In genomic region chr3:107620534-107620933, GRCh38 we compare ENCODE assay signal across 26 cellular contexts.
DNase-seq lines count a peak whose midpoint lies in the region; ATAC-seq and TF ChIP-seq lines count a peak whose summit lies in the region.
"Had no signal": no experiment of that assay in that cellular context is flagged by ENCODE, and none has a peak within 500 bp of the region (broad histone marks: within the 10 kb centered on the region; RNA-seq: fewer than 3 reads in every experiment).

No MANE protein-coding gene starts in this region.

- no peak overlapping the region for H3K4me3 ChIP-seq in GM23338
- H3K4me3 ChIP-seq in Loucy (ENCODE audit: low read length, poor library complexity, severe bottlenecking) = no peak overlapping the region
- no peak overlapping the region for H3K4me3 ChIP-seq in brain microvascular endothelial cell (ENCODE audit: low read depth, low read length)
- H3K4me3 ChIP-seq in naive thymus-derived CD4-positive, alpha-beta T cell (ENCODE audit: low read length) = no peak overlapping the region
- H3K4me3 ChIP-seq: BLaER1 treated with 17β-estradiol and CSF1 and Interleukin-3, amounts not matched to agents 10 nM and 100 nM; gastrocnemius medialis; Peyer's patch; stomach; tibial nerve had no signal

- H3K27me3 Mint-ChIP-seq in GM23338 (ENCODE audit: insufficient read depth, low read depth, poor library complexity) (no peaks in the 10 kb centered on the region), progenitor cell of endocrine pancreas (no peaks in the 10 kb centered on the region)
- no peaks in the 10 kb centered on the region for H3K27me3 Mint-ChIP-seq in naive thymus-derived CD4-positive, alpha-beta T cell
- H3K27me3 Mint-ChIP-seq: activated naive CD4-positive, alpha-beta T cell treated with anti-CD3 and anti-CD28 coated beads, Interleukin-2, amount 50 U/mL, for 24 hours; memory B cell had no signal

- TF ChIP-seq CTCF in GM23338 (conservative IDR thresholded peaks at IDR 0.05; ENCODE audit: low read depth in 2 of 2) (no peak), Loucy (conservative IDR thresholded peaks at IDR 0.05; ENCODE audit: low read length) (no peak), brain microvascular endothelial cell (IDR thresholded peaks at IDR 0.05; ENCODE audit: low read depth, low read length, missing control alignments) (peak; percentile 8), progenitor cell of endocrine pancreas (IDR thresholded peaks at IDR 0.05; ENCODE audit: unreplicated experiment) (no peak)

- H3K4me1 Mint-ChIP-seq in GM23338 (peaks cover 37% of the 10 kb centered on the region), progenitor cell of endocrine pancreas (ENCODE audit: low read depth) (peaks cover 7% of the 10 kb centered on the region)
- H3K4me1 Mint-ChIP-seq in naive thymus-derived CD4-positive, alpha-beta T cell = peaks cover 10 to 84% (median 70%) of the 10 kb centered on the region in 7 donors

- H3K36me3 ChIP-seq in GM23338 (ENCODE audit: insufficient read depth) (no peaks in the 10 kb centered on the region), Loucy (ENCODE audit: insufficient read depth, low read length) (no peaks in the 10 kb centered on the region), brain microvascular endothelial cell (replicated peaks) (no peaks in the 10 kb centered on the region)
- no peaks in the 10 kb centered on the region for H3K36me3 ChIP-seq in naive thymus-derived CD4-positive, alpha-beta T cell (ENCODE audit: control insufficient read depth in 2 of 3, insufficient read depth in 3 of 3, low read length in 3 of 3)
- H3K36me3 ChIP-seq: BLaER1 treated with 17β-estradiol and CSF1 and Interleukin-3, amounts not matched to agents 10 nM and 100 nM; gastrocnemius medialis; Peyer's patch; stomach; tibial nerve had no signal

- CTCF ChIA-PET in naive thymus-derived CD4-positive, alpha-beta T cell (lab: Charles Lee) = no interaction called here

- no peaks in the 10 kb centered on the region for H3F3A ChIP-seq in GM23338 (replicated peaks; ENCODE audit: low read depth)
- no peaks in the 10 kb centered on the region for H3F3A ChIP-seq in Loucy (ENCODE audit: low read depth)

- H3K36me3 Mint-ChIP-seq in GM23338 (ENCODE audit: low read depth) (no peaks in the 10 kb centered on the region), progenitor cell of endocrine pancreas (ENCODE audit: insufficient read depth) (peaks cover 2% of the 10 kb centered on the region)
- H3K36me3 Mint-ChIP-seq in naive thymus-derived CD4-positive, alpha-beta T cell = peaks cover 0 to 16% (median 8%) of the 10 kb centered on the region in 5 donors

- no peak overlapping the region for H3K4me2 ChIP-seq in GM23338
- peak overlapping the region; percentile 7 for H3K4me2 ChIP-seq in Loucy (ENCODE audit: low read depth, low read length, poor library complexity, severe bottlenecking)

- no peak overlapping the region for H3K9ac ChIP-seq in Loucy (ENCODE audit: low read depth, low read length, poor library complexity, severe bottlenecking)
- H3K9ac ChIP-seq: BLaER1 treated with 17β-estradiol and CSF1 and Interleukin-3, amounts not matched to agents 10 nM and 100 nM had no signal

- H3K79me2 ChIP-seq in GM23338 (replicated peaks; ENCODE audit: insufficient read depth) (peaks cover 83% of the 10 kb centered on the region), Loucy (ENCODE audit: insufficient read depth, low read length) (peaks cover 93% of the 10 kb centered on the region)

- no peaks in the 10 kb centered on the region for H3K9me3 Mint-ChIP-seq in GM23338
- H3K9me3 Mint-ChIP-seq in progenitor cell of endocrine pancreas (ENCODE audit: low read depth) = peaks cover 7% of the 10 kb centered on the region
- peaks cover 0 to 5% (median 0%) of the 10 kb centered on the region in 11 donors for H3K9me3 Mint-ChIP-seq in naive thymus-derived CD4-positive, alpha-beta T cell
- H3K9me3 Mint-ChIP-seq: activated naive CD4-positive, alpha-beta T cell treated with anti-CD3 and anti-CD28 coated beads, Interleukin-2, amount 50 U/mL, for 24 hours; activated T-helper 1 cell treated with anti-CD3 and anti-CD28 coated beads, Interleukin-12 subunit alpha, Interleukin-12 subunit beta, Interleukin-2, Interleukin-4 antibody, amounts not matched to agents 30 ng/mL and 10 ng/mL and 1 ng/mL, durations not matched to agents 14 hours and 24 hours and 36 hours; memory B cell had no signal

- POLR2A ChIA-PET in naive thymus-derived CD4-positive, alpha-beta T cell (lab: Charles Lee) = no interaction called here

- ATAC-seq in GM23338 = peak; percentile 46
- no peak for ATAC-seq in naive thymus-derived CD4-positive, alpha-beta T cell
- ATAC-seq: gastrocnemius medialis had no signal

- H3K27ac Mint-ChIP-seq in GM23338 (peak overlapping the region; percentile 11), progenitor cell of endocrine pancreas (peak overlapping the region; percentile 41)
- peak overlapping the region in 2 of 9 donors; percentile 1 to 85 for H3K27ac Mint-ChIP-seq in naive thymus-derived CD4-positive, alpha-beta T cell
- H3K27ac Mint-ChIP-seq: activated naive CD4-positive, alpha-beta T cell treated with anti-CD3 and anti-CD28 coated beads, Interleukin-2, amount 50 U/mL, for 24 hours; activated T-helper 1 cell treated with anti-CD3 and anti-CD28 coated beads, Interleukin-12 subunit alpha, Interleukin-12 subunit beta, Interleukin-2, Interleukin-4 antibody, amounts not matched to agents 30 ng/mL and 10 ng/mL and 1 ng/mL, durations not matched to agents 14 hours and 24 hours and 36 hours; memory B cell had no signal

- H3K9me2 ChIP-seq in GM23338 (ENCODE audit: insufficient read depth) = no peaks in the 10 kb centered on the region
- no peaks in the 10 kb centered on the region for H3K9me2 ChIP-seq in Loucy (replicated peaks; ENCODE audit: low read depth, low read length)

- H3K4me3 Mint-ChIP-seq in GM23338 (no peak overlapping the region), progenitor cell of endocrine pancreas (ENCODE audit: low read depth) (no peak overlapping the region)
- H3K4me3 Mint-ChIP-seq in naive thymus-derived CD4-positive, alpha-beta T cell = peak overlapping the region in 2 of 10 donors; percentile 5 to 23
- H3K4me3 Mint-ChIP-seq: activated naive CD4-positive, alpha-beta T cell treated with anti-CD3 and anti-CD28 coated beads, Interleukin-2, amount 50 U/mL, for 24 hours; activated T-helper 1 cell treated with anti-CD3 and anti-CD28 coated beads, Interleukin-12 subunit alpha, Interleukin-12 subunit beta, Interleukin-2, Interleukin-4 antibody, amounts not matched to agents 30 ng/mL and 10 ng/mL and 1 ng/mL, durations not matched to agents 14 hours and 24 hours and 36 hours; memory B cell had no signal

- no peak overlapping the region for H3K27ac ChIP-seq in GM23338 (ENCODE audit: low read depth)
- H3K27ac ChIP-seq in brain microvascular endothelial cell = no peak overlapping the region
- H3K27ac ChIP-seq in naive thymus-derived CD4-positive, alpha-beta T cell (ENCODE audit: low read depth, low read length) = no peak overlapping the region
- H3K27ac ChIP-seq: BLaER1 treated with 17β-estradiol and CSF1 and Interleukin-3, amounts not matched to agents 10 nM and 100 nM; gastrocnemius medialis; Peyer's patch; stomach; tibial nerve; VCaP had no signal

- H4K20me1 ChIP-seq in GM23338 (replicated peaks; ENCODE audit: insufficient read depth) (0 out of 2 replicates have a peak, but pooled peaks cover 4% of the 10 kb centered on the region), Loucy (ENCODE audit: insufficient read depth, low read length, poor library complexity, severe bottlenecking) (peaks cover 38% of the 10 kb centered on the region)

- no peaks in the 10 kb centered on the region for H3K9me3 ChIP-seq in Loucy (ENCODE audit: insufficient read depth, low read depth, low read length)
- no peaks in the 10 kb centered on the region for H3K9me3 ChIP-seq in naive thymus-derived CD4-positive, alpha-beta T cell (ENCODE audit: control insufficient read depth in 2 of 3, low read length in 3 of 3)
- H3K9me3 ChIP-seq: Caco-2, gastrocnemius medialis, Peyer's patch, stomach, tibial nerve had no signal

- in situ Hi-C loops in brain microvascular endothelial cell (cut with HindIII; ENCODE audit: low pct_ligation_motif_present, low sequenced_read_pairs) = no loop called here

- peaks cover 10% of the 10 kb centered on the region; the same call in 1 of the 2 replicates for H3K4me1 ChIP-seq in GM23338 (ENCODE audit: insufficient read depth)
- H3K4me1 ChIP-seq in Loucy (ENCODE audit: insufficient read depth, low read length, poor library complexity, severe bottlenecking) = peaks cover 47% of the 10 kb centered on the region
- no peaks in the 10 kb centered on the region for H3K4me1 ChIP-seq in naive thymus-derived CD4-positive, alpha-beta T cell (ENCODE audit: control insufficient read depth in 2 of 2, insufficient read depth in 2 of 2, low read length in 2 of 2)
- H3K4me1 ChIP-seq: Caco-2, Peyer's patch, tibial nerve had no signal

- intact Hi-C loops in naive thymus-derived CD4-positive, alpha-beta T cell (cut with micrococcal nuclease) = no loop called here

- DNase-seq in GM23338 (ENCODE audit: low spot score) (no peak), brain microvascular endothelial cell (no peak), progenitor cell of endocrine pancreas (ENCODE audit: low spot score, unreplicated experiment) (no peak), HuH-7 (ENCODE audit: low spot score) (no peak), dermis blood vessel endothelial cell (no peak)
- DNase-seq in naive thymus-derived CD4-positive, alpha-beta T cell = no peak
- DNase-seq: activated CD4-positive, alpha-beta T cell treated with anti-CD3 and anti-CD28 coated beads, Interleukin-2, amount 50 U/mL, for 1 hour; aorta; Caco-2; central memory CD4-positive, alpha-beta T cell; DMS79 treated with DMSO at 0.1 percent for 48 hours; gastrocnemius medialis; NCI-H1694; NCI-H2171; NCI-H510A treated with DMSO at 0.1 percent for 48 hours; NK-92 treated with Interleukin-12 subunit alpha and Interleukin-12 subunit beta, amount 100 ng/mL, for 24 hours; Peyer's patch; SIG-M5; stomach had no signal

- H3K27me3 ChIP-seq in GM23338 (ENCODE audit: insufficient read depth) (no peaks in the 10 kb centered on the region), Loucy (ENCODE audit: insufficient read depth, low read length, poor library complexity, severe bottlenecking) (no peaks in the 10 kb centered on the region), brain microvascular endothelial cell (replicated peaks) (no peaks in the 10 kb centered on the region)
- no peaks in the 10 kb centered on the region for H3K27me3 ChIP-seq in naive thymus-derived CD4-positive, alpha-beta T cell (ENCODE audit: control insufficient read depth in 2 of 2, insufficient read depth in 2 of 2, low read length in 2 of 2)
- H3K27me3 ChIP-seq: BLaER1 treated with 17β-estradiol and CSF1 and Interleukin-3, amounts not matched to agents 10 nM and 100 nM; gastrocnemius medialis; Peyer's patch; stomach; tibial nerve had no signal

- no peak overlapping the region for H2AFZ ChIP-seq in GM23338
- H2AFZ ChIP-seq in Loucy (ENCODE audit: low read length) = no peak overlapping the region

TF ChIP-seq in GM23338, 12 proteins besides CTCF, POLR2A, EP300 and RAD21 (continues in another document):
- no peak for TF ChIP-seq JUNB (IDR thresholded peaks at IDR 0.05; ENCODE audit: unreplicated experiment)
- no peak for TF ChIP-seq POLR2AphosphoS5 (IDR thresholded peaks at IDR 0.05; ENCODE audit: low read depth)
- TF ChIP-seq STAT1 (IDR thresholded peaks at IDR 0.05; ENCODE audit: unreplicated experiment) = no peak
